Comparison of ENCODE assay signal across 15 cellular contexts in genomic region chr9:119639287-119639955, GRCh38.
DNase-seq lines count a peak whose midpoint lies in the region; ATAC-seq and TF ChIP-seq lines count a peak whose summit lies in the region.
"Had no signal": no experiment of that assay in that cellular context is flagged by ENCODE, and none has a peak within 500 bp of the region (broad histone marks: within the 10 kb centered on the region; RNA-seq: fewer than 3 reads in every experiment).

No MANE protein-coding gene starts in this region.

- H3K27ac ChIP-seq in left lung, result no peak overlapping the region
- H3K27ac ChIP-seq: C4-2B, prostate gland had no signal

- H3K4me1 ChIP-seq in left lung, result no peaks in the 10 kb centered on the region
- H3K4me1 ChIP-seq: prostate gland had no signal

- peak; percentile 12 for DNase-seq in Caki2 (ENCODE audit: low read depth)
- DNase-seq in NCI-H2227 (lab: John Stamatoyannopoulos, UW; ENCODE audit: unreplicated experiment), result peak; percentile 24
- DNase-seq in astrocyte of the cerebellum (ENCODE audit: low read depth), result peak; percentile 8
- no peak for DNase-seq in left lung
- DNase-seq in superior temporal gyrus (ENCODE audit: extremely low spot score), result no peak
- no peak for DNase-seq in left lobe of liver (ENCODE audit: low spot score)
- no peak for DNase-seq in NK-92 (lab: John Stamatoyannopoulos, UW; ENCODE audit: unreplicated experiment)
- DNase-seq in ecto neural progenitor cell (ENCODE audit: low spot score), result no peak
- DNase-seq: GDM1; mucosa of descending colon; NCI-H510A; stimulated activated CD4-positive, alpha-beta T cell treated with anti-CD3 and anti-CD28 coated beads, Interleukin-4, amount 100 ng/mL, for 1 hour had no signal

- ATAC-seq in left lung, result peak; percentile 59
- no peak for ATAC-seq in left lobe of liver
- ATAC-seq: activated T-helper 17 cell treated with anti-CD3 and anti-CD28 coated beads, Interleukin-2, amount 50 U/mL, for 72 hours; mucosa of descending colon had no signal

- H3K4me3 ChIP-seq in astrocyte of the cerebellum (ENCODE audit: low read depth, low read length) (no peak overlapping the region), left lung (no peak overlapping the region)
- H3K4me3 ChIP-seq: mucosa of descending colon, prostate gland had no signal

- H3K27me3 ChIP-seq in left lung, result no peaks in the 10 kb centered on the region

- H3K9me3 ChIP-seq in left lung, result peaks cover 0 to 6% of the 10 kb centered on the region in 2 donors
- H3K9me3 ChIP-seq: mucosa of descending colon, prostate gland had no signal

- in situ Hi-C loops in Caki2 (cut with HindIII; ENCODE audit: low pct_unique_long_range_greater_than_20kb, low sequenced_read_pairs), result no loop called here
- in situ Hi-C loops in astrocyte of the cerebellum (cut with HindIII; ENCODE audit: low sequenced_read_pairs), result no loop called here

- no peaks in the 10 kb centered on the region for H3K36me3 ChIP-seq in left lung
- H3K36me3 ChIP-seq: prostate gland had no signal

- TF ChIP-seq CTCF in astrocyte of the cerebellum (IDR thresholded peaks at IDR 0.05; ENCODE audit: low read depth, low read length, missing control alignments) (no peak), left lung (IDR thresholded peaks at IDR 0.05) (no peak)

- intact Hi-C loops in left lung (cut with DNase I), result no loop called here

Comparison
In these comparisons a context has a peak if more than half of its experiments do, and no peak if none do; other contexts are left out.
1. DNase-seq: peak in Caki2 (single experiment), NCI-H2227 (single experiment) and astrocyte of the cerebellum (single experiment); none in left lung (0 of 2), superior temporal gyrus (single experiment), left lobe of liver (single experiment), NK-92 (single experiment) and ecto neural progenitor cell (single experiment).